Comparison of ENCODE assay signal across 14 cellular contexts in the genomic region with DNA sequence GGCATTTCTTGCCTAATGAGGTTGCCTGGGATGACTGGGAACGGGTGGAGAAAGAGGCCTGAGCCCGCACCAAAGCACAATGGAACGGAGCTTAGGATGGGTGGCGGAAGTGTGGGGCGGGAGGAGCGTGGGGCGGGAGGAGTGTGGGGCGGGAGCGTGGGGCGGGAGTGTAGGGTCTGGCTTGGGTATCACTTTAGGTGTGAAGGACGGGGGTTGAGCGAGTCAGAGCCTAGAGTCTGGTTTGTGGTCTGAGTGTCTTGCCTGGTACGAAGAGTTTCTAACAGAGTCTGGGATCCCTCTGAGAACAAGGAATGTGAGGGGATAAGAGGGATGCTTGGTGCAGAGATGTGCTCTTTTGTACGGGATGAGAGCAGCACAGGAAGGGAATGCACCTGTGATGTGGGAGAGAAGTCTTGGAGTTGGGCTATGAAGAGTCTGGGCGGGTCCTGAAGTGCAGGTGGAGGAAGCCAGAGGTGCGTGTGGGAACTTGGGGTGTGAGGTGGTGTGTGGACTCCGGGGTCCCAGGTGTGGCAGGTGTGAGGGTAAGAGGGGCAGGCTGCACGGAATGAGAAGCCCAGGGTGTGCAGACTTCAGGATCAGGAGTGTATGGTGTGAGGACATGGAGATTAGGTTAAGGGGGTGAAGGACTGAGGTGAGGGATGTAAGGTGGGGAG. TPM values are rescaled to one million over a fixed set of nuclear protein-coding genes. Genes with fewer than 3 reads are reported as not detected.
DNase-seq lines count a peak whose midpoint lies in the region; ATAC-seq, FAIRE-seq and TF ChIP-seq lines count a peak whose summit lies in the region.
"Had no signal": no experiment of that assay in that cellular context is flagged by ENCODE, and none has a peak within 500 bp of the region (broad histone marks: within the 10 kb centered on the region; RNA-seq: fewer than 3 reads in every experiment).

No MANE protein-coding gene starts in this region.

- H3K4me3 ChIP-seq in keratinocyte (ENCODE audit: control insufficient read depth in 2 of 3, extremely low read depth in 1 of 3, insufficient read depth in 2 of 3, low read depth in 1 of 3, low read length in 3 of 3) (no peak overlapping the region), Karpas-422 (ENCODE audit: low read length) (no peak overlapping the region), kidney (ENCODE audit: low read length in 2 of 2) (no peak overlapping the region)
- H3K4me3 ChIP-seq: suprapubic skin had no signal

- no peaks in the 10 kb centered on the region for H3K9me2 ChIP-seq in Karpas-422 (replicated peaks; ENCODE audit: insufficient read depth, low read length)

- H2AFZ ChIP-seq in keratinocyte (ENCODE audit: control insufficient read depth, low read length): no peak overlapping the region
- H2AFZ ChIP-seq in Karpas-422 (ENCODE audit: low read length): no peak overlapping the region

- H3K27ac ChIP-seq in keratinocyte (ENCODE audit: control insufficient read depth, insufficient read depth, low read length) (no peak overlapping the region), Karpas-422 (ENCODE audit: low read length) (no peak overlapping the region), kidney (ENCODE audit: low read depth in 2 of 2, low read length in 2 of 2) (no peak overlapping the region)
- H3K27ac ChIP-seq: suprapubic skin had no signal

- H3K9me3 ChIP-seq in keratinocyte (ENCODE audit: control insufficient read depth, low read depth, low read length) (no peaks in the 10 kb centered on the region), Karpas-422 (ENCODE audit: low read length) (no peaks in the 10 kb centered on the region), kidney (ENCODE audit: control insufficient read depth in 1 of 2, low read length in 2 of 2) (no peaks in the 10 kb centered on the region)
- H3K9me3 ChIP-seq: suprapubic skin had no signal

- no peaks in the 10 kb centered on the region for H3K79me2 ChIP-seq in keratinocyte (ENCODE audit: control insufficient read depth, insufficient read depth, low read length)
- no peaks in the 10 kb centered on the region for H3K79me2 ChIP-seq in Karpas-422 (ENCODE audit: low read length)

- dilution Hi-C loops in keratinocyte (cut with MboI; ENCODE audit: extremely low pct_ligation_motif_present, low sequenced_read_pairs): no loop called here

- CTCF ChIA-PET in activated CD8-positive, alpha-beta T cell treated with anti-CD3 and anti-CD28 coated beads, Interleukin-2, amount 10 ng/mL, durations not matched to agents 7 days and 5 days (lab: Charles Lee): interaction anchor here (2.8 kb wide), 1 partner anchor 35 kb away, joined by 11 read pairs; a partner anchor contains a TSS

- FAIRE-seq in keratinocyte (lab: Jason Lieb, UNC): peak; percentile 29
- no peak for FAIRE-seq in kidney (lab: Jason Lieb, UNC)
- FAIRE-seq: endothelial cell of umbilical vein had no signal

- H3K4me1 ChIP-seq in keratinocyte (ENCODE audit: control insufficient read depth, extremely low read depth, insufficient read depth, low read length) (peaks cover 16% of the 10 kb centered on the region), Karpas-422 (ENCODE audit: low read length) (peaks cover 9% of the 10 kb centered on the region), kidney (ENCODE audit: control insufficient read depth in 1 of 2, insufficient read depth in 1 of 2, low read depth in 1 of 2, low read length in 2 of 2) (peaks cover 0 to 8% of the 10 kb centered on the region in 2 donors)

- POLR2A ChIA-PET in activated CD8-positive, alpha-beta T cell treated with anti-CD3 and anti-CD28 coated beads, Interleukin-2, amount 10 ng/mL, durations not matched to agents 7 days and 5 days (lab: Charles Lee): interaction anchor here (1.2 to 2.2 kb wide), 3 partner anchors 13 to 36 kb away, joined by 3 to 11 read pairs (median 10); a partner anchor contains a TSS

- H3K27ac Mint-ChIP-seq in activated naive CD4-positive, alpha-beta T cell treated with anti-CD3 and anti-CD28 coated beads, Interleukin-2, amount 50 U/mL, for 24 hours: peak overlapping the region; percentile 26
- H3K27ac Mint-ChIP-seq in activated CD8-positive, alpha-beta T cell treated with anti-CD3 and anti-CD28 coated beads, Interleukin-2, amount 10 ng/mL, durations not matched to agents 7 days and 5 days: peak overlapping the region; percentile 84
- peak overlapping the region; percentile 84 for H3K27ac Mint-ChIP-seq in stimulated activated naive B cell treated with anti-CD40 and anti-IgM and Interleukin-4, amounts not matched to agents 10 μg/mL and 1 μg/mL and 100 μg/mL, for 72 hours

- H3K4me1 Mint-ChIP-seq in activated naive CD4-positive, alpha-beta T cell treated with anti-CD3 and anti-CD28 coated beads, Interleukin-2, amount 50 U/mL, for 24 hours: peaks cover 24% of the 10 kb centered on the region
- H3K4me1 Mint-ChIP-seq in activated CD8-positive, alpha-beta T cell treated with anti-CD3 and anti-CD28 coated beads, Interleukin-2, amount 10 ng/mL, durations not matched to agents 7 days and 5 days (ENCODE audit: low read depth): peaks cover 19% of the 10 kb centered on the region
- peaks cover 13 to 15% of the 10 kb centered on the region in 2 donors for H3K4me1 Mint-ChIP-seq in stimulated activated naive B cell treated with anti-CD40 and anti-IgM and Interleukin-4, amounts not matched to agents 10 μg/mL and 1 μg/mL and 100 μg/mL, for 72 hours

- intact Hi-C loops in kidney (cut with DNase I): no loop called here

- H3K9me1 ChIP-seq in keratinocyte (ENCODE audit: control insufficient read depth, extremely low read depth, insufficient read depth, low read length): no peaks in the 10 kb centered on the region

- H3K27me3 Mint-ChIP-seq in activated naive CD4-positive, alpha-beta T cell treated with anti-CD3 and anti-CD28 coated beads, Interleukin-2, amount 50 U/mL, for 24 hours: no peaks in the 10 kb centered on the region
- H3K27me3 Mint-ChIP-seq in activated CD8-positive, alpha-beta T cell treated with anti-CD3 and anti-CD28 coated beads, Interleukin-2, amount 10 ng/mL, durations not matched to agents 7 days and 5 days (ENCODE audit: low read depth): peaks cover 16% of the 10 kb centered on the region
- no peaks in the 10 kb centered on the region for H3K27me3 Mint-ChIP-seq in stimulated activated naive B cell treated with anti-CD40 and anti-IgM and Interleukin-4, amounts not matched to agents 10 μg/mL and 1 μg/mL and 100 μg/mL, for 72 hours

- TF ChIP-seq CTCF in keratinocyte (optimal IDR thresholded peaks at IDR 0.05 in 1 of 3, IDR thresholded peaks at IDR 0.05 in 1 of 3, conservative IDR thresholded peaks at IDR 0.05 in 1 of 3; ENCODE audit: extremely low read depth in 1 of 3, insufficient read depth in 2 of 3, low read length in 3 of 3) (no peak), kidney (IDR thresholded peaks at IDR 0.05; ENCODE audit: borderline replicate concordance, extremely low read depth, insufficient read depth) (no peak)

- no peaks in the 10 kb centered on the region for H3K36me3 Mint-ChIP-seq in activated naive CD4-positive, alpha-beta T cell treated with anti-CD3 and anti-CD28 coated beads, Interleukin-2, amount 50 U/mL, for 24 hours
- no peaks in the 10 kb centered on the region for H3K36me3 Mint-ChIP-seq in activated CD8-positive, alpha-beta T cell treated with anti-CD3 and anti-CD28 coated beads, Interleukin-2, amount 10 ng/mL, durations not matched to agents 7 days and 5 days (ENCODE audit: low read depth)
- no peaks in the 10 kb centered on the region for H3K36me3 Mint-ChIP-seq in stimulated activated naive B cell treated with anti-CD40 and anti-IgM and Interleukin-4, amounts not matched to agents 10 μg/mL and 1 μg/mL and 100 μg/mL, for 72 hours

- no peaks in the 10 kb centered on the region for H3K36me3 ChIP-seq in keratinocyte (ENCODE audit: control insufficient read depth in 2 of 2, extremely low read depth in 1 of 2, insufficient read depth in 2 of 2, low read length in 2 of 2)
- no peaks in the 10 kb centered on the region for H3K36me3 ChIP-seq in Karpas-422 (ENCODE audit: insufficient read depth, low read length)
- H3K36me3 ChIP-seq in kidney (ENCODE audit: control insufficient read depth in 1 of 2, insufficient read depth in 2 of 2, low read length in 2 of 2): no peaks in the 10 kb centered on the region
- H3K36me3 ChIP-seq: suprapubic skin had no signal

- H4K20me1 ChIP-seq in keratinocyte (ENCODE audit: control insufficient read depth, extremely low read depth, insufficient read depth, low read length) (no peaks in the 10 kb centered on the region), Karpas-422 (ENCODE audit: insufficient read depth, low read depth, low read length) (no peaks in the 10 kb centered on the region)

- no peak for ATAC-seq in activated CD8-positive, alpha-beta T cell treated with anti-CD3 and anti-CD28 coated beads, Interleukin-2, amount 10 ng/mL, durations not matched to agents 7 days and 5 days
- ATAC-seq in stimulated activated naive B cell treated with anti-CD40 and anti-IgM and Interleukin-4, amounts not matched to agents 10 μg/mL and 1 μg/mL and 100 μg/mL, for 72 hours (replicated peaks): no peak
- ATAC-seq in GM21360 (IDR thresholded peaks at IDR 0.05; ENCODE audit: unreplicated experiment): no peak

- H3K4me2 ChIP-seq in keratinocyte (ENCODE audit: control insufficient read depth, extremely low read depth, insufficient read depth, low read depth, low read length): no peak overlapping the region
- no peak overlapping the region for H3K4me2 ChIP-seq in Karpas-422 (ENCODE audit: low read depth, low read length, poor library complexity, severe bottlenecking)

- H3K9ac ChIP-seq in keratinocyte (ENCODE audit: control insufficient read depth, extremely low read depth, insufficient read depth, low read length) (no peak overlapping the region), Karpas-422 (ENCODE audit: low read length) (no peak overlapping the region), kidney (ENCODE audit: low read length in 2 of 2) (no peak overlapping the region)

- no peaks in the 10 kb centered on the region for H3K27me3 ChIP-seq in keratinocyte (ENCODE audit: control insufficient read depth, extremely low read depth, insufficient read depth, low read length)
- no peaks in the 10 kb centered on the region for H3K27me3 ChIP-seq in Karpas-422 (ENCODE audit: low read length)
- H3K27me3 ChIP-seq: suprapubic skin had no signal

- H3K9me3 Mint-ChIP-seq in activated naive CD4-positive, alpha-beta T cell treated with anti-CD3 and anti-CD28 coated beads, Interleukin-2, amount 50 U/mL, for 24 hours: no peaks in the 10 kb centered on the region
- H3K9me3 Mint-ChIP-seq in activated CD8-positive, alpha-beta T cell treated with anti-CD3 and anti-CD28 coated beads, Interleukin-2, amount 10 ng/mL, durations not matched to agents 7 days and 5 days (ENCODE audit: insufficient read depth): no peaks in the 10 kb centered on the region
- H3K9me3 Mint-ChIP-seq in stimulated activated naive B cell treated with anti-CD40 and anti-IgM and Interleukin-4, amounts not matched to agents 10 μg/mL and 1 μg/mL and 100 μg/mL, for 72 hours: no peaks in the 10 kb centered on the region

- no peak for DNase-seq in activated naive CD4-positive, alpha-beta T cell treated with Interleukin-2 at 50 U/mL for 16 hours
- no peak for DNase-seq in activated CD8-positive, alpha-beta T cell treated with anti-CD3 and anti-CD28 coated beads, Interleukin-2, amount 10 ng/mL, durations not matched to agents 7 days and 5 days
- no peak for DNase-seq in keratinocyte (ENCODE audit: low read depth, low spot score)
- DNase-seq in stimulated activated naive B cell treated with anti-CD40 and anti-IgM and Interleukin-4, amounts not matched to agents 10 μg/mL and 1 μg/mL and 100 μg/mL, for 72 hours: no peak
- DNase-seq in Karpas-422: no peak
- DNase-seq in kidney: no peak
- DNase-seq: cerebellar nuclear complex, NCI-H187 treated with DMSO at 0.1 percent for 48 hours, NCI-H526 treated with DMSO at 0.1 percent for 48 hours had no signal

- peak overlapping the region; percentile 76 for H3K4me3 Mint-ChIP-seq in activated naive CD4-positive, alpha-beta T cell treated with anti-CD3 and anti-CD28 coated beads, Interleukin-2, amount 50 U/mL, for 24 hours
- peak overlapping the region; percentile 53 for H3K4me3 Mint-ChIP-seq in activated CD8-positive, alpha-beta T cell treated with anti-CD3 and anti-CD28 coated beads, Interleukin-2, amount 10 ng/mL, durations not matched to agents 7 days and 5 days
- H3K4me3 Mint-ChIP-seq in stimulated activated naive B cell treated with anti-CD40 and anti-IgM and Interleukin-4, amounts not matched to agents 10 μg/mL and 1 μg/mL and 100 μg/mL, for 72 hours: peak overlapping the region; percentile 49 to 79

RNA-seq across cellular contexts. Expression of a gene that starts 1.2 kb away (rescaled TPM):
- not detected for total RNA-seq in activated CD8-positive, alpha-beta T cell treated with anti-CD3 and anti-CD28 coated beads, Interleukin-2, amount 10 ng/mL, durations not matched to agents 7 days and 5 days
- polyA plus RNA-seq in keratinocyte (0.17 to 0.36 TPM in 2 of 3 replicates, not detected in the other), kidney (ENCODE audit: insufficient read depth, low read depth, low replicate concordance) (4.6 TPM)
- 3.3 TPM for polyA plus RNA-seq in keratinocyte (2011; ENCODE audit: low read depth)
- 0.55 and 0.82 TPM in 2 replicates for polyA plus RNA-seq in keratinocyte (2011; cell fraction: cytosol; rRNA removed)
- polyA plus RNA-seq in keratinocyte (2011; cell fraction: nucleus; rRNA removed): 1.1 TPM in 1 of 2 replicates, not detected in the other
- 0.92 TPM in 1 of 2 replicates, not detected in the other for polyA plus RNA-seq in keratinocyte (2012; ENCODE audit: low replicate concordance)
- not detected in 3 replicates for polyA minus RNA-seq in keratinocyte
- not detected for polyA minus RNA-seq in keratinocyte (2011; cell fraction: cytosol; rRNA and poly(A)+ RNA removed)
- not detected in 2 replicates for polyA minus RNA-seq in keratinocyte (2011; cell fraction: nucleus; rRNA and poly(A)+ RNA removed)
- total RNA-seq in Karpas-422 (2014; rRNA removed; shearing (Covaris generic); ENCODE audit: low replicate concordance): not detected in 2 replicates
- not detected for total RNA-seq in kidney
- total RNA-seq: endothelial cell of umbilical vein, mesenteric fat pad, suprapubic skin had no signal
- polyA plus RNA-seq: endothelial cell of umbilical vein had no signal

RNA-seq across cellular contexts. Expression of a gene that starts 15.8 kb away (rescaled TPM):
- 10 to 100 TPM; 10.6 to 12.0 TPM for total RNA-seq in activated CD8-positive, alpha-beta T cell treated with anti-CD3 and anti-CD28 coated beads, Interleukin-2, amount 10 ng/mL, durations not matched to agents 7 days and 5 days
- polyA plus RNA-seq in keratinocyte (0.01 to 0.08 TPM in 2 of 3 replicates, not detected in the other), kidney (ENCODE audit: insufficient read depth, low read depth, low replicate concordance) (1.4 TPM)
- polyA plus RNA-seq in keratinocyte (2011; ENCODE audit: low read depth): not detected
- 0.01 and 0.06 TPM in 2 replicates for polyA plus RNA-seq in keratinocyte (2011; cell fraction: cytosol; rRNA removed)
- 0.19 and 0.45 TPM in 2 replicates for polyA plus RNA-seq in keratinocyte (2011; cell fraction: nucleus; rRNA removed)
- 0.02 and 0.85 TPM in 2 replicates for polyA plus RNA-seq in keratinocyte (2012; ENCODE audit: low replicate concordance)
- 0.07 to 0.10 TPM in 2 of 3 replicates, not detected in the other for polyA minus RNA-seq in keratinocyte
- not detected for polyA minus RNA-seq in keratinocyte (2011; cell fraction: cytosol; rRNA and poly(A)+ RNA removed)
- polyA minus RNA-seq in keratinocyte (2011; cell fraction: nucleus; rRNA and poly(A)+ RNA removed): 0.16 and 0.32 TPM in 2 replicates
- total RNA-seq in Karpas-422 (2014; rRNA removed; shearing (Covaris generic); ENCODE audit: low replicate concordance): 4.5 and 9.8 TPM in 2 replicates
- 16.1 TPM for total RNA-seq in kidney
- total RNA-seq: endothelial cell of umbilical vein had no signal
- polyA plus RNA-seq: endothelial cell of umbilical vein had no signal

RNA-seq across cellular contexts. Expression of a gene that starts 16.7 kb away (rescaled TPM):
- total RNA-seq in activated CD8-positive, alpha-beta T cell treated with anti-CD3 and anti-CD28 coated beads, Interleukin-2, amount 10 ng/mL, durations not matched to agents 7 days and 5 days: 10 to 100 TPM; 77.4 to 80.9 TPM
- 10.2 to 14.6 TPM (median 11.0 TPM) in 3 replicates for polyA plus RNA-seq in keratinocyte
- 8.1 TPM for polyA plus RNA-seq in keratinocyte (2011; ENCODE audit: low read depth)
- 2.4 and 2.9 TPM in 2 replicates for polyA plus RNA-seq in keratinocyte (2011; cell fraction: cytosol; rRNA removed)
- polyA plus RNA-seq in keratinocyte (2011; cell fraction: nucleus; rRNA removed): 73.1 and 83.0 TPM in 2 replicates
- 7.1 and 24.2 TPM in 2 replicates for polyA plus RNA-seq in keratinocyte (2012; ENCODE audit: low replicate concordance)
- polyA minus RNA-seq in keratinocyte: 3.3 to 11.9 TPM (median 6.7 TPM) in 3 replicates
- 3.3 TPM for polyA minus RNA-seq in keratinocyte (2011; cell fraction: cytosol; rRNA and poly(A)+ RNA removed)
- 8.8 and 13.7 TPM in 2 replicates for polyA minus RNA-seq in keratinocyte (2011; cell fraction: nucleus; rRNA and poly(A)+ RNA removed)
- 50.3 and 80.0 TPM in 2 replicates for total RNA-seq in Karpas-422 (2014; rRNA removed; shearing (Covaris generic); ENCODE audit: low replicate concordance)
- 34.3 TPM for total RNA-seq in kidney
- polyA plus RNA-seq in kidney (ENCODE audit: insufficient read depth, low read depth, low replicate concordance): 20.6 TPM

RNA-seq across cellular contexts. Expression of a gene that starts 21.1 kb away (rescaled TPM):
- 100 to 1,000 TPM in 1 of 2 experiments, 10 to 100 TPM in 1; 98.9 to 101 TPM for total RNA-seq in activated CD8-positive, alpha-beta T cell treated with anti-CD3 and anti-CD28 coated beads, Interleukin-2, amount 10 ng/mL, durations not matched to agents 7 days and 5 days
- 39.5 to 54.9 TPM (median 49.0 TPM) in 3 replicates for polyA plus RNA-seq in keratinocyte
- polyA plus RNA-seq in keratinocyte (2011; ENCODE audit: low read depth): 41.2 TPM
- 14.7 and 15.3 TPM in 2 replicates for polyA plus RNA-seq in keratinocyte (2011; cell fraction: cytosol; rRNA removed)
- polyA plus RNA-seq in keratinocyte (2011; cell fraction: nucleus; rRNA removed): 190 TPM in 2 replicates
- 28.2 and 32.2 TPM in 2 replicates for polyA plus RNA-seq in keratinocyte (2012; ENCODE audit: low replicate concordance)
- polyA minus RNA-seq in keratinocyte: 12.1 to 18.8 TPM (median 14.1 TPM) in 3 replicates
- polyA minus RNA-seq in keratinocyte (2011; cell fraction: cytosol; rRNA and poly(A)+ RNA removed): 10.7 TPM
- polyA minus RNA-seq in keratinocyte (2011; cell fraction: nucleus; rRNA and poly(A)+ RNA removed): 11.4 and 17.1 TPM in 2 replicates
- total RNA-seq in Karpas-422 (2014; rRNA removed; shearing (Covaris generic); ENCODE audit: low replicate concordance): 52.8 and 77.8 TPM in 2 replicates
- 91.7 TPM for total RNA-seq in kidney
- 73.0 TPM for polyA plus RNA-seq in kidney (ENCODE audit: insufficient read depth, low read depth, low replicate concordance)

RNA-seq across cellular contexts. Expression of a gene that starts 31.7 kb away (rescaled TPM):
- 10 to 100 TPM; 71.8 to 76.6 TPM for total RNA-seq in activated CD8-positive, alpha-beta T cell treated with anti-CD3 and anti-CD28 coated beads, Interleukin-2, amount 10 ng/mL, durations not matched to agents 7 days and 5 days
- polyA plus RNA-seq in keratinocyte (25.5 to 121 TPM (median 40.3 TPM) in 3 replicates), kidney (ENCODE audit: insufficient read depth, low read depth, low replicate concordance) (22.2 TPM)
- polyA plus RNA-seq in keratinocyte (2011; ENCODE audit: low read depth): 14.1 TPM
- 16.7 and 59.2 TPM in 2 replicates for polyA plus RNA-seq in keratinocyte (2011; cell fraction: cytosol; rRNA removed)
- 85.4 and 113 TPM in 2 replicates for polyA plus RNA-seq in keratinocyte (2011; cell fraction: nucleus; rRNA removed)
- 30.9 and 50.7 TPM in 2 replicates for polyA plus RNA-seq in keratinocyte (2012; ENCODE audit: low replicate concordance)
- polyA minus RNA-seq in keratinocyte: 18.9 to 60.1 TPM (median 23.8 TPM) in 3 replicates
- 106 TPM for polyA minus RNA-seq in keratinocyte (2011; cell fraction: cytosol; rRNA and poly(A)+ RNA removed)
- 59.4 and 61.2 TPM in 2 replicates for polyA minus RNA-seq in keratinocyte (2011; cell fraction: nucleus; rRNA and poly(A)+ RNA removed)
- 1.8 and 5.0 TPM in 2 replicates for total RNA-seq in Karpas-422 (2014; rRNA removed; shearing (Covaris generic); ENCODE audit: low replicate concordance)
- 163 TPM for total RNA-seq in kidney

Comparison
In these comparisons a context has a peak if more than half of its experiments do, and no peak if none do; other contexts are left out.
1. H3K27ac Mint-ChIP-seq: peak in every context shown above with its lines; median percentile 84 in activated CD8-positive, alpha-beta T cell treated with anti-CD3 and anti-CD28 coated beads, Interleukin-2, amount 10 ng/mL, durations not matched to agents 7 days and 5 days; 84 in stimulated activated naive B cell treated with anti-CD40 and anti-IgM and Interleukin-4, amounts not matched to agents 10 μg/mL and 1 μg/mL and 100 μg/mL, for 72 hours; 26 in activated naive CD4-positive, alpha-beta T cell treated with anti-CD3 and anti-CD28 coated beads, Interleukin-2, amount 50 U/mL, for 24 hours.